ENCODE assay signal across 19 cellular contexts in the genomic region with DNA sequence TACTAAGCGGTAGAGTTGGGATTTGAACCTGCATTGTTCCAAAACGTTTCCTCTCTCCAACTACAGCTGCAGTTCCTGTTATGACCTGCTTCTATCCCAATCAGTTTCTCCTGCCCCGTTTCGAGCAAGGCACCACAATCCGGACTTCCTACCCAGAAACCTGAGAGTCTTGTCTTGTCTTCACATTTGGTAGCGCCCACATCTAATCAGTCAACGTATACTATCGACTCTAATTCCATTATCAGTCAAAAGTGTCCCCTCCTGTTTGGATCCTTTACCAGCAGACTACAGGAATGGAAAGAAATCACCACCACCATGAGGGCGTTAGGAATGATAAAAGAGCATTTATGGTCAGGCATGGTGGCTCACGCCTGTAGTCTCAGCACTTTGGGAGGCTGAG.
"Had no signal": no experiment of that assay in that cellular context is flagged by ENCODE, and none has a peak within 500 bp of the region (broad histone marks: within the 10 kb centered on the region; RNA-seq: fewer than 3 reads in every experiment).

No MANE protein-coding gene starts in this region.

- H3K27ac Mint-ChIP-seq: dendritic cell treated with granulocyte-macrophage colony-stimulating factor and Interleukin-4, amounts not matched to agents 40 ng/mL and 50 ng/mL, for 4 days; effector memory CD8-positive, alpha-beta T cell; endodermal cell; naive thymus-derived CD4-positive, alpha-beta T cell had no signal

- H3K36me3 ChIP-seq: colonic mucosa, esophagus squamous epithelium, gastroesophageal sphincter, heart left ventricle, left lung, lower lobe of right lung had no signal

- DNase-seq: colonic mucosa; cortex of kidney; effector CD8-positive, alpha-beta T cell; effector memory CD8-positive, alpha-beta T cell; endodermal cell; erythroblast; esophagus squamous epithelium; foreskin keratinocyte; heart left ventricle; hippocampal formation; left cardiac atrium; left lung; left ventricle myocardium superior; lower lobe of right lung; mesenchymal stem cell; naive thymus-derived CD4-positive, alpha-beta T cell had no signal

- H3K9me3 ChIP-seq: colonic mucosa, lower lobe of right lung had no signal

- ATAC-seq: effector memory CD8-positive, alpha-beta T cell; esophagus mucosa; foreskin keratinocyte; gastroesophageal sphincter; heart left ventricle; left cardiac atrium; left lung; left ventricle myocardium superior; lower lobe of right lung; naive thymus-derived CD4-positive, alpha-beta T cell had no signal

- H3K4me3 Mint-ChIP-seq: dendritic cell treated with granulocyte-macrophage colony-stimulating factor and Interleukin-4, amounts not matched to agents 40 ng/mL and 50 ng/mL, for 4 days; effector memory CD8-positive, alpha-beta T cell; endodermal cell; naive thymus-derived CD4-positive, alpha-beta T cell had no signal

- H3K4me1 ChIP-seq: colonic mucosa, esophagus squamous epithelium, foreskin keratinocyte, gastroesophageal sphincter, heart left ventricle, left lung, lower lobe of right lung had no signal

- H3K4me3 ChIP-seq: colonic mucosa, esophagus squamous epithelium, gastroesophageal sphincter, heart left ventricle, left lung, lower lobe of right lung had no signal
